1 cellular context compared by ENCODE assay signal in the genomic region with DNA sequence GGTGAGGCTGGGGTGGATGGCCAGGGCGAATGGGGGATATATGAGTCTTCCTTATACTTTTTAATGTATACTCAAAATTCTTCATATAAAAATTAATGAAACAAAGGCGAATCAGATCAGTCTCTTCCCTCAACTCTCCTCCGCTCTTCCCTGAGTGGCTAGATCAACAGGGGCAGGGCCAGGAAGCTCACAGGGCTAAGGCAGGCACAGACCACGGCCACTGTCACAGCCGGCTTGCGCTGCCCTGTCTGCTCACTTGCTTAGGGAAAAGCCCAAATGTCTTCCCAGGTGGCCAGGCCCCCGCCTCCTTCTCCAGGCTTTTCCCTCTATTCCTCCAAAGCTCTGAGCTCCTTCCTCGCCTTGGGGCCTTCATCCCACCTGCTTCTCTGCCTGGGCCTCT.
TF ChIP-seq lines count a peak whose summit lies in the region.

No MANE protein-coding gene starts in this region.

TF ChIP-seq in WTC11, 78 proteins besides CTCF, POLR2A, EP300 and RAD21 (continued from another document):
- no peak for TF ChIP-seq IRF1 (CRISPR knock-in tag; IDR thresholded peaks at IDR 0.05)
- no peak for TF ChIP-seq ZSCAN18 (CRISPR knock-in tag; IDR thresholded peaks at IDR 0.05)
